In genomic region chr3:4665197-4665596, GRCh38 we compare ENCODE assay signal across 29 cellular contexts.
A peak's percentile ranks its signal among the peaks of the same experiment; 100 is the strongest.
DNase-seq lines count a peak whose midpoint lies in the region; ATAC-seq, FAIRE-seq and TF ChIP-seq lines count a peak whose summit lies in the region.
"Had no signal": no experiment of that assay in that cellular context is flagged by ENCODE, and none has a peak within 500 bp of the region (broad histone marks: within the 10 kb centered on the region; RNA-seq: fewer than 3 reads in every experiment).

No MANE protein-coding gene starts in this region.

- H3K14ac ChIP-seq in mesenchymal stem cell (ENCODE audit: low read length in 2 of 2) = no peak overlapping the region

- in situ Hi-C loops in astrocyte of the spinal cord (cut with HindIII; ENCODE audit: low sequenced_read_pairs) = no loop called here

- H2AFZ ChIP-seq in mesenchymal stem cell (ENCODE audit: low read depth, low read length) = no peak overlapping the region

- peaks cover 2% of the 10 kb centered on the region for H3K4me1 ChIP-seq in mesenchymal stem cell (ENCODE audit: control insufficient read depth, insufficient read depth, low read depth, low read length)
- peaks cover 8 to 12% of the 10 kb centered on the region in 2 donors for H3K4me1 ChIP-seq in thoracic aorta (ENCODE audit: control insufficient read depth in 1 of 2, low read depth in 2 of 2)
- H3K4me1 ChIP-seq: A549, HAP-1, SJSA1 had no signal

- no peak overlapping the region for H3K4me3 ChIP-seq in astrocyte of the spinal cord (ENCODE audit: low read depth, low read length)
- no peak overlapping the region for H3K4me3 ChIP-seq in mesenchymal stem cell (ENCODE audit: insufficient read depth in 1 of 2, low read depth in 1 of 2, low read length in 2 of 2)
- H3K4me3 ChIP-seq in thoracic aorta = no peak overlapping the region
- H3K4me3 ChIP-seq: A549, HAP-1, SJSA1 had no signal

- H4K8ac ChIP-seq in mesenchymal stem cell (ENCODE audit: low read length) = no peak overlapping the region

- H4K91ac ChIP-seq in mesenchymal stem cell (ENCODE audit: low read length) = no peak overlapping the region

- no peak overlapping the region for H3K9ac ChIP-seq in mesenchymal stem cell (ENCODE audit: low read length)

- H3K27me3 ChIP-seq in mesenchymal stem cell (ENCODE audit: control insufficient read depth in 1 of 2, insufficient read depth in 1 of 2, low read length in 2 of 2) = no peaks in the 10 kb centered on the region
- no peaks in the 10 kb centered on the region for H3K27me3 ChIP-seq in thoracic aorta (replicated peaks; ENCODE audit: insufficient read depth)
- H3K27me3 ChIP-seq: SJSA1 had no signal

- H3K9me3 ChIP-seq in mesenchymal stem cell (ENCODE audit: control insufficient read depth, low read length) (no peaks in the 10 kb centered on the region), thoracic aorta (no peaks in the 10 kb centered on the region)
- H3K9me3 ChIP-seq: A549, HAP-1, SJSA1 had no signal

- no peak overlapping the region for H3K23ac ChIP-seq in mesenchymal stem cell (ENCODE audit: low read length in 2 of 2)

- no peak overlapping the region for H2BK5ac ChIP-seq in mesenchymal stem cell (ENCODE audit: low read depth, low read length, poor library complexity, severe bottlenecking)

- peak; percentile 42 for ATAC-seq in thoracic aorta (ENCODE audit: insufficient number of reproducible peaks, low FRiP score, low read depth)
- ATAC-seq: A549, HepG2, PC-3, Right ventricle myocardium inferior had no signal

- H3K79me1 ChIP-seq in mesenchymal stem cell (replicated peaks; ENCODE audit: low read length, poor library complexity, severe bottlenecking) = no peaks in the 10 kb centered on the region

- H3K18ac ChIP-seq in mesenchymal stem cell (ENCODE audit: low read depth in 1 of 2, low read length in 2 of 2) = no peak overlapping the region

- H2BK12ac ChIP-seq in mesenchymal stem cell (ENCODE audit: low read length in 2 of 2) = no peak overlapping the region

- H2BK15ac ChIP-seq in mesenchymal stem cell (ENCODE audit: low read depth, poor library complexity, severe bottlenecking) = no peak overlapping the region

- H3K4ac ChIP-seq in mesenchymal stem cell (ENCODE audit: low read depth in 1 of 2, low read length in 2 of 2) = no peak overlapping the region

- no peak overlapping the region for H2BK120ac ChIP-seq in mesenchymal stem cell (ENCODE audit: low read depth, low read length)

- no peaks in the 10 kb centered on the region for H3K36me3 ChIP-seq in mesenchymal stem cell (ENCODE audit: control insufficient read depth in 1 of 2, insufficient read depth in 2 of 2, low read depth in 1 of 2, low read length in 2 of 2)
- peaks cover 57% of the 10 kb centered on the region for H3K36me3 ChIP-seq in thoracic aorta
- H3K36me3 ChIP-seq: HAP-1, SJSA1 had no signal

- no peak overlapping the region for H3K4me2 ChIP-seq in mesenchymal stem cell (ENCODE audit: low read length, poor library complexity, severe bottlenecking)
- H3K4me2 ChIP-seq: A549 had no signal

- WGBS in mesenchymal stem cell = 96% methylated on average over 8 of the region's 8 CpGs

- DNase-seq in EH (ENCODE audit: low read depth) (peak; percentile 12), astrocyte of the spinal cord (ENCODE audit: low read depth, low spot score) (peak; percentile 15), mesenchymal stem cell (no peak), thoracic aorta (ENCODE audit: low spot score) (no peak), DMS 273 treated with DMSO at 0.1 percent for 48 hours (lab: John Stamatoyannopoulos, UW) (no peak), dedifferentiated amniotic fluid mesenchymal stem cell (ENCODE audit: extremely low spot score) (no peak), urothelium cell line (ENCODE audit: low spot score) (no peak)
- DNase-seq: AML-193; C1 segment of cervical spinal cord; CD4-positive, alpha-beta memory T cell; COR-L47; GF-D8; GOT3; HFFc6; Karpas-422; NCI-H1092; NCI-H1417 treated with DMSO at 0.1 percent for 48 hours; NCI-H187; NCI-H2081 treated with DMSO at 0.1 percent for 48 hours; NCI-H2171 treated with DMSO at 0.1 percent for 48 hours; NCI-H524; NCI-H774; PC-3 had no signal

- no peak for TF ChIP-seq CTCF in astrocyte of the spinal cord (IDR thresholded peaks at IDR 0.05; ENCODE audit: low read depth, low read length)
- TF ChIP-seq CTCF in thoracic aorta (IDR thresholded peaks at IDR 0.05) = no peak

- peak overlapping the region; percentile 36 for H3K27ac ChIP-seq in mesenchymal stem cell (ENCODE audit: low read length, poor library complexity, severe bottlenecking)
- peak overlapping the region in 1 of 2 donors; percentile 38 for H3K27ac ChIP-seq in thoracic aorta
- H3K27ac ChIP-seq: A549, SJSA1 had no signal

- no peak overlapping the region for H2AK5ac ChIP-seq in mesenchymal stem cell (ENCODE audit: low read length, severe bottlenecking)

- no peak for FAIRE-seq in urothelium cell line (lab: Jason Lieb, UNC)
- FAIRE-seq: A549, GM12891, HepG2 had no signal

Comparison
In these comparisons a context has a peak if more than half of its experiments do, and no peak if none do; other contexts are left out.
1. DNase-seq: peak in EH (single experiment) and astrocyte of the spinal cord (single experiment); none in mesenchymal stem cell (single experiment), thoracic aorta (single experiment), DMS 273 treated with DMSO at 0.1 percent for 48 hours (single experiment), dedifferentiated amniotic fluid mesenchymal stem cell (single experiment) and urothelium cell line (single experiment).